ENCODE assay signal across 18 cellular contexts in genomic region chr6:168195712-168196111, GRCh38.
"Had no signal": no experiment of that assay in that cellular context is flagged by ENCODE, and none has a peak within 500 bp of the region (broad histone marks: within the 10 kb centered on the region; RNA-seq: fewer than 3 reads in every experiment).

No MANE protein-coding gene starts in this region.

- H3K9ac ChIP-seq: parathyroid adenoma had no signal

- H3K36me3 Mint-ChIP-seq: activated naive CD8-positive, alpha-beta T cell treated with anti-CD3 and anti-CD28 coated beads for 36 hours had no signal

- H3K4me3 ChIP-seq: gastrocnemius medialis, left lung, tibial nerve, vagina had no signal

- ATAC-seq: gastrocnemius medialis had no signal

- H3K4me1 Mint-ChIP-seq: activated B cell treated with CpG ODN at 0.5 μM for 24 hours; activated naive CD8-positive, alpha-beta T cell treated with anti-CD3 and anti-CD28 coated beads for 36 hours had no signal

- DNase-seq: activated B cell treated with CpG ODN at 0.5 μM for 24 hours; activated CD4-positive, alpha-beta T cell treated with anti-CD3 and anti-CD28 coated beads for 48 hours; activated naive CD8-positive, alpha-beta T cell treated with anti-CD3 and anti-CD28 coated beads for 36 hours; activated T-cell treated with anti-CD3 and anti-CD28 coated beads for 4 hours; amygdala; caudate nucleus; cortex of kidney; gastrocnemius medialis; stimulated activated CD4-positive, alpha-beta T cell treated with anti-CD3 and anti-CD28 coated beads, Interleukin-12 subunit alpha, Interleukin-12 subunit beta, amount 100 ng/mL, for 4 hours; stimulated activated CD4-positive, alpha-beta T cell treated with anti-CD3 and anti-CD28 coated beads, Interleukin-1b, Interleukin-23, amount 100 ng/mL, for 48 hours; stimulated activated CD8-positive, alpha-beta memory T cell treated with anti-CD3 and anti-CD28 coated beads, Interleukin-4, amount 100 ng/mL, for 48 hours; stimulated activated naive CD4-positive, alpha-beta T cell had no signal

- H3K4me3 Mint-ChIP-seq: activated B cell treated with CpG ODN at 0.5 μM for 24 hours; activated naive CD8-positive, alpha-beta T cell treated with anti-CD3 and anti-CD28 coated beads for 36 hours; T-helper 2 cell treated with Interferon-gamma antibody and Interleukin-4, amounts not matched to agents 5 μg/mL and 100 μg/mL, for 36 hours had no signal

- H3K27ac Mint-ChIP-seq: activated B cell treated with CpG ODN at 0.5 μM for 24 hours; activated naive CD8-positive, alpha-beta T cell treated with anti-CD3 and anti-CD28 coated beads for 36 hours; T-helper 2 cell treated with Interferon-gamma antibody and Interleukin-4, amounts not matched to agents 5 μg/mL and 100 μg/mL, for 36 hours had no signal

- H3K27me3 Mint-ChIP-seq: activated B cell treated with CpG ODN at 0.5 μM for 24 hours had no signal

- H3K4me1 ChIP-seq: gastrocnemius medialis, left lung, parathyroid adenoma, vagina had no signal

- H3K27ac ChIP-seq: gastrocnemius medialis, left lung, parathyroid adenoma, tibial nerve, vagina had no signal

- H3K9me3 ChIP-seq: gastrocnemius medialis, left lung, tibial nerve, vagina had no signal

- H3K36me3 ChIP-seq: gastrocnemius medialis, left lung, tibial nerve, vagina had no signal

- H3K9me3 Mint-ChIP-seq: activated B cell treated with CpG ODN at 0.5 μM for 24 hours; activated naive CD8-positive, alpha-beta T cell treated with anti-CD3 and anti-CD28 coated beads for 36 hours; T-helper 2 cell treated with Interferon-gamma antibody and Interleukin-4, amounts not matched to agents 5 μg/mL and 100 μg/mL, for 36 hours had no signal

- FAIRE-seq: kidney had no signal

- H3K27me3 ChIP-seq: tibial nerve, vagina had no signal
